In genomic region chr6:27503436-27504030, GRCh38 we compare ENCODE assay signal across 8 cellular contexts. TPM values are rescaled to one million over a fixed set of nuclear protein-coding genes. Genes with fewer than 3 reads are reported as not detected.
DNase-seq lines count a peak whose midpoint lies in the region; ATAC-seq and TF ChIP-seq lines count a peak whose summit lies in the region.

No MANE protein-coding gene starts in this region.

- H4K5ac ChIP-seq in IMR-90 (ENCODE audit: low read depth, low read length) = no peak overlapping the region

- TF ChIP-seq POLR2A in IMR-90 (IDR thresholded peaks at IDR 0.05; ENCODE audit: low read depth, low read length) (no peak), thyroid gland (IDR thresholded peaks at IDR 0.05) (no peak)

- H3K4me1 Mint-ChIP-seq in osteocyte (ENCODE audit: unreplicated experiment) = peaks cover 19% of the 10 kb centered on the region

- no peaks in the 10 kb centered on the region for H3K9me1 ChIP-seq in IMR-90 (ENCODE audit: insufficient read depth, low read length)

- H3K9me3 Mint-ChIP-seq in osteocyte (ENCODE audit: unreplicated experiment) = no peaks in the 10 kb centered on the region

- no peak overlapping the region for H2AK5ac ChIP-seq in IMR-90 (ENCODE audit: low read depth, low read length)

- H3K4me2 ChIP-seq in IMR-90 (ENCODE audit: low read depth, low read length) = peak overlapping the region; percentile 89

- H2BK15ac ChIP-seq in IMR-90 (ENCODE audit: low read depth, low read length) = no peak overlapping the region

- POLR2A ChIA-PET in IMR-90 (lab: Charles Lee; ENCODE audit: unreplicated experiment) = no interaction called here

- H3K36me3 ChIP-seq in ACC112 (ENCODE audit: insufficient read depth, low read length) (no peaks in the 10 kb centered on the region), IMR-90 (ENCODE audit: control insufficient read depth, insufficient read depth, low read length) (no peaks in the 10 kb centered on the region), thyroid gland (no peaks in the 10 kb centered on the region)

- CTCF ChIA-PET in IMR-90 (lab: Yijun Ruan, JAX) = interaction anchor here (0.6 to 0.7 kb wide), 2 partner anchors 252 to 309 kb away, joined by 4 read pairs; no protein-coding TSS in a partner anchor

- peaks cover 41% of the 10 kb centered on the region for H3K27me3 Mint-ChIP-seq in osteocyte (ENCODE audit: unreplicated experiment)

- H2AK9ac ChIP-seq in IMR-90 (replicated peaks; ENCODE audit: low read depth, low read length, poor library complexity) = no peak overlapping the region

- H4K8ac ChIP-seq in IMR-90 (ENCODE audit: low read depth in 2 of 2, low read length in 2 of 2) = no peak overlapping the region

- dilution Hi-C loops in IMR-90 (cut with HindIII; ENCODE audit: low sequenced_read_pairs, unreplicated experiment) = no loop called here

- H2AFZ ChIP-seq in ACC112 (ENCODE audit: low read length, unreplicated experiment) (no peak overlapping the region), IMR-90 (replicated peaks; ENCODE audit: low read length, poor library complexity) (peak overlapping the region; percentile 65)

- no peak overlapping the region for H4K91ac ChIP-seq in IMR-90 (ENCODE audit: insufficient read depth, low read depth, low read length)

- peak; percentile 35 for ATAC-seq in GM18870 (IDR thresholded peaks at IDR 0.05; ENCODE audit: unreplicated experiment)
- peak; percentile 53 for ATAC-seq in IMR-90 (ENCODE audit: low read depth)

- no peak overlapping the region for H2BK120ac ChIP-seq in IMR-90 (ENCODE audit: low read depth, low read length)

- no peak for TF ChIP-seq CTCF in IMR-90 (conservative IDR thresholded peaks at IDR 0.05; ENCODE audit: low read depth, low read length)
- TF ChIP-seq CTCF in osteocyte (IDR thresholded peaks at IDR 0.05) = no peak
- no peak for TF ChIP-seq CTCF in thyroid gland (IDR thresholded peaks at IDR 0.05)

- peaks cover 46% of the 10 kb centered on the region for H3K27me3 ChIP-seq in ACC112 (ENCODE audit: insufficient read depth, low read length)
- H3K27me3 ChIP-seq in IMR-90 (ENCODE audit: control insufficient read depth, insufficient read depth, low read length) = no peaks in the 10 kb centered on the region
- H3K27me3 ChIP-seq in thyroid gland = peaks cover 6% of the 10 kb centered on the region

- intact Hi-C loops in IMR-90 (cut with micrococcal nuclease) = loop anchor here (1.0 to 5.0 kb wide), 7 partner anchors 8 to 341 kb away; no protein-coding TSS in a partner anchor
- intact Hi-C loops in thyroid gland (cut with DNase I) = no loop called here

- peaks cover 5% of the 10 kb centered on the region; the same call in 1 of the 2 replicates for H4K20me1 ChIP-seq in IMR-90 (ENCODE audit: insufficient read depth, low read length)

- 0% methylated on average over 1 of the region's 21 CpGs; no CpG with 5 or more reads in 1 of the 2 experiments for WGBS in IMR-90 (ENCODE audit: extremely low coverage in 2 of 2, insufficient read length in 1 of 2), 2 experiments
- 5 to 6% methylated on average over 21 of the region's 21 CpGs for WGBS in thyroid gland, 2 donors

- H3K9me3 ChIP-seq in IMR-90 (ENCODE audit: control insufficient read depth, insufficient read depth, low read length) = no peaks in the 10 kb centered on the region
- H3K9me3 ChIP-seq in thyroid gland = no peaks in the 10 kb centered on the region

- no peak overlapping the region for H2BK5ac ChIP-seq in IMR-90 (ENCODE audit: low read depth, low read length, poor library complexity, severe bottlenecking)

- no TSS peak for BruUV-seq in IMR-90 (replicated peaks; lab: Mats Ljungman, UMichigan)

- no peak overlapping the region for H3K56ac ChIP-seq in IMR-90 (ENCODE audit: extremely low read depth, insufficient read depth, low read length)

- peak overlapping the region; percentile 29; the same call in 1 of the 2 replicates for H3K9ac ChIP-seq in IMR-90 (ENCODE audit: low read depth, low read length)

- H3K27ac ChIP-seq in ACC112 (ENCODE audit: low read depth, low read length) = peak overlapping the region; percentile 18; the same call in 1 of the 2 replicates
- no peak overlapping the region for H3K27ac ChIP-seq in IMR-90 (ENCODE audit: insufficient read depth, low read length)
- peak overlapping the region in 1 of 3 donors; percentile 24 for H3K27ac ChIP-seq in thyroid gland

- H3K4me3 ChIP-seq in ACC112 (ENCODE audit: low read depth, low read length) = peak overlapping the region; percentile 81
- H3K4me3 ChIP-seq in IMR-90 (ENCODE audit: insufficient read depth, low read depth, low read length) = peak overlapping the region; percentile 74
- H3K4me3 ChIP-seq in thyroid gland (replicated peaks in 1 of 3) = peak overlapping the region in 1 of 3 donors; percentile 3

- H3K4me1 ChIP-seq in ACC112 (ENCODE audit: control insufficient read depth, insufficient read depth, low read length, unreplicated experiment) = no peaks in the 10 kb centered on the region
- H3K4me1 ChIP-seq in IMR-90 (ENCODE audit: control insufficient read depth, insufficient read depth, low read length) = no peaks in the 10 kb centered on the region
- H3K4me1 ChIP-seq in thyroid gland = peaks cover 3 to 12% of the 10 kb centered on the region in 2 donors

- peak; percentile 78 for DNase-seq in IMR-90
- DNase-seq in SHP77 treated with DMSO at 0.1 percent for 48 hours (lab: John Stamatoyannopoulos, UW) = peak; percentile 31
- DNase-seq in activated effector memory CD4-positive, alpha-beta T cell treated with anti-CD3 and anti-CD28 coated beads, Interleukin-2, amount 50 U/mL, for 16 hours = peak; percentile 91
- DNase-seq in germinal center (ENCODE audit: low spot score) = peak; percentile 41
- no peak for DNase-seq in osteocyte (ENCODE audit: extremely low spot score, unreplicated experiment)
- peak; percentile 42 to 55 for DNase-seq in thyroid gland

- H3K27ac Mint-ChIP-seq in osteocyte (ENCODE audit: unreplicated experiment) = peak overlapping the region; percentile 24

- H3K14ac ChIP-seq in IMR-90 (replicated peaks; ENCODE audit: low read depth, low read length) = no peak overlapping the region

- no peaks in the 10 kb centered on the region for H3K79me1 ChIP-seq in IMR-90 (ENCODE audit: low read depth in 1 of 2, low read length in 2 of 2)

- H3K79me2 ChIP-seq in ACC112 (ENCODE audit: control insufficient read depth, insufficient read depth, low read length, unreplicated experiment) = no peaks in the 10 kb centered on the region

- no peak; the same call in 1 of the 2 replicates for TF ChIP-seq RAD21 in IMR-90 (IDR thresholded peaks at IDR 0.05; ENCODE audit: low read length)

- H3K23ac ChIP-seq in IMR-90 (ENCODE audit: low read depth, low read length) = peak overlapping the region; percentile 61; the same call in 1 of the 2 replicates

- no peak overlapping the region for H3K18ac ChIP-seq in IMR-90 (ENCODE audit: low read depth, low read length)

- H3K4me3 Mint-ChIP-seq in osteocyte (ENCODE audit: unreplicated experiment) = peak overlapping the region; percentile 75

- in situ Hi-C loops in IMR-90 (cut with MboI; ENCODE audit: low sequenced_read_pairs) = no loop called here

- no peak overlapping the region for H3K4ac ChIP-seq in IMR-90 (ENCODE audit: low read depth, low read length)

- no peaks in the 10 kb centered on the region for H3K36me3 Mint-ChIP-seq in osteocyte (ENCODE audit: unreplicated experiment)

- H2BK20ac ChIP-seq in IMR-90 (ENCODE audit: low read depth, low read length) = no peak overlapping the region

TF ChIP-seq in IMR-90, 13 proteins besides CTCF, POLR2A, EP300 and RAD21:
- peak; percentile 63 for TF ChIP-seq FOS (IDR thresholded peaks at IDR 0.05; ENCODE audit: low read depth, low read length)
- TF ChIP-seq BHLHE40 (IDR thresholded peaks at IDR 0.05; ENCODE audit: low read depth, low read length) = no peak
- no peak for TF ChIP-seq MXI1 (IDR thresholded peaks at IDR 0.05; ENCODE audit: borderline replicate concordance, low read depth, low read length)
- peak; percentile 16; the same call in 1 of the 2 replicates for TF ChIP-seq MAZ (IDR thresholded peaks at IDR 0.05; ENCODE audit: borderline replicate concordance, low read depth, low read length)
- TF ChIP-seq RFX5 (IDR thresholded peaks at IDR 0.05; ENCODE audit: low read depth, low read length) = no peak
- TF ChIP-seq USF2 (IDR thresholded peaks at IDR 0.05; ENCODE audit: low read depth, low read length) = no peak
- no peak for TF ChIP-seq ELK1 (IDR thresholded peaks at IDR 0.05; ENCODE audit: borderline replicate concordance, low read depth, low read length)
- TF ChIP-seq MAFK (IDR thresholded peaks at IDR 0.05; ENCODE audit: low read depth, low read length) = peak; percentile 82

RNA-seq across cellular contexts. Expression of gene ZNF184, which starts 30.6 kb away (rescaled TPM):
- 8.1 and 10.6 TPM in 2 replicates for total RNA-seq in IMR-90 (2012; rRNA removed)
- polyA plus RNA-seq in IMR-90 (2012; rRNA removed) = 2.0 and 2.8 TPM in 2 replicates
- 0.26 and 0.49 TPM in 2 replicates for polyA plus RNA-seq in IMR-90 (2012; cell fraction: cytosol; rRNA removed)
- polyA plus RNA-seq in IMR-90 (2012; cell fraction: nucleus; rRNA removed; ENCODE audit: low replicate concordance) = 0.17 and 3.2 TPM in 2 replicates
- total RNA-seq in osteocyte = 9.5 and 10.7 TPM in 2 replicates
- total RNA-seq in thyroid gland = 10 to 100 TPM in 3 of 4 donors, 1 to 10 TPM in 1; 7.6 to 12.1 (median 10.9) TPM
